ENCODE assay signal across 8 cellular contexts in the genomic region with DNA sequence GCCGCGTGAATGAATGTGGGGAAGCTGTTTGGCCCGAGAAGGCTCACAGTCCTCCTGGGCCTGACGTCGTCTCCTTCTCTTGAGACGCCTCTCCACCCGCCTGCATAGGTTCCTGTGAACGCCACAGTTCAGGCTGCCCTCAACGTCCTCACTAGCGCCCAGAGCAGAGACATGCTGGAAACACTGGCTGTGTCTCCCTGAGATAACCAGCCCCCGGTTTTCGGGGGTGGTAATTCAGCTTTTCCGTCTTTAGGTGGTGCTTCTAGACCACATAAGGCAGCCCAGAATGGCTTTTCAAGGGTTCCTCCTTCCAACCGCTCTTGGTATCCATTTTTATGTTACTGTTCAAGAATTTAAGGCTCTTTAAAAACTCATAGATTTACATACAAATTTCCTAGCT.
A peak's percentile ranks its signal among the peaks of the same experiment; 100 is the strongest.
DNase-seq lines count a peak whose midpoint lies in the region; ATAC-seq, FAIRE-seq and TF ChIP-seq lines count a peak whose summit lies in the region.

No MANE protein-coding gene starts in this region.

- H2AFZ ChIP-seq in HepG2 (ENCODE audit: low read length): no peak overlapping the region

- no peak overlapping the region for H3K27ac Mint-ChIP-seq in osteocyte (ENCODE audit: unreplicated experiment)

- peaks cover 59% of the 10 kb centered on the region for H3K27me3 Mint-ChIP-seq in osteocyte (ENCODE audit: unreplicated experiment)

- no peaks in the 10 kb centered on the region for H3K4me1 ChIP-seq in HepG2 (ENCODE audit: insufficient read depth, low read length)
- no peaks in the 10 kb centered on the region for H3K4me1 ChIP-seq in right lobe of liver

- H3K27ac ChIP-seq in HepG2 (ENCODE audit: extremely low read length, insufficient read depth, low read length): no peak overlapping the region
- no peak overlapping the region for H3K27ac ChIP-seq in right lobe of liver

- no TSS peak for BruUV-seq in HepG2 (replicated peaks; lab: Mats Ljungman, UMichigan)

- H3K4me1 Mint-ChIP-seq in osteocyte (ENCODE audit: unreplicated experiment): peaks cover 4% of the 10 kb centered on the region

- TF ChIP-seq RAD21 in HepG2 (CRISPR knock-in tag; IDR thresholded peaks at IDR 0.05): no peak

- peak overlapping the region; percentile 65 for H3K4me3 Mint-ChIP-seq in osteocyte (ENCODE audit: unreplicated experiment)

- no peaks in the 10 kb centered on the region for H4K20me1 ChIP-seq in HepG2 (ENCODE audit: insufficient read depth, low read length)

- FAIRE-seq in HepG2 (lab: Jason Lieb, UNC) (no peak), frontal cortex (lab: Jason Lieb, UNC) (no peak)

- DNase-seq in HepG2 (ENCODE audit: low spot score) (no peak), right lobe of liver (no peak), RPMI8226 (peak; percentile 54), frontal cortex (ENCODE audit: low spot score in 2 of 2) (peak; percentile 66 to 70), osteocyte (ENCODE audit: extremely low spot score, unreplicated experiment) (no peak)
- DNase-seq in activated CD4-positive, CD25-positive, alpha-beta regulatory T cell treated with anti-CD3 and anti-CD28 coated beads, Interleukin-2, amount 50 U/mL, for 72 hours: no peak

- TF ChIP-seq CTCF in HepG2 (CRISPR knock-in tag; IDR thresholded peaks at IDR 0.05) (peak; percentile 35; the same call in 1 of the 2 replicates), right lobe of liver (IDR thresholded peaks at IDR 0.05) (no peak), osteocyte (IDR thresholded peaks at IDR 0.05) (peak; percentile 78)

- H3K4me2 ChIP-seq in HepG2 (ENCODE audit: low read depth, low read length): no peak overlapping the region

- TF ChIP-seq EP300 in HepG2 (IDR thresholded peaks at IDR 0.05; ENCODE audit: low read depth in 2 of 2, low read length in 2 of 2) (no peak), HepG2 (CRISPR knock-in tag; IDR thresholded peaks at IDR 0.05; ENCODE audit: borderline replicate concordance) (no peak)

- H3K27me3 ChIP-seq in HepG2 (ENCODE audit: control insufficient read depth in 1 of 2, insufficient read depth in 2 of 2, low read length in 2 of 2) (peaks cover 2 to 66% of the 10 kb centered on the region in 2 experiments; a peak in 3 of 5 replicates), right lobe of liver (no peaks in the 10 kb centered on the region)

- POLR2A ChIA-PET in HepG2 (lab: Yijun Ruan, JAX): no interaction called here

- TF ChIP-seq POLR2A in HepG2 (IDR thresholded peaks at IDR 0.05; ENCODE audit: insufficient read depth in 1 of 2, low read depth in 2 of 2, low read length in 2 of 2) (no peak), right lobe of liver (IDR thresholded peaks at IDR 0.05) (no peak)

- WGBS in HepG2 (ENCODE audit: low lambda C conversion rate): 13% methylated on average over 14 of the region's 14 CpGs
- 3% methylated on average over 14 of the region's 14 CpGs for WGBS in right lobe of liver (ENCODE audit: insufficient coverage, low coverage, low lambda C conversion rate, missing lambda C conversion rate)

- no peaks in the 10 kb centered on the region for H3K9me3 Mint-ChIP-seq in osteocyte (ENCODE audit: unreplicated experiment)

- H3K36me3 ChIP-seq in HepG2 (replicated peaks in 1 of 2; ENCODE audit: control insufficient read depth in 1 of 2, insufficient read depth in 2 of 2, low read length in 2 of 2) (no peaks in the 10 kb centered on the region), right lobe of liver (no peaks in the 10 kb centered on the region)

- H3K79me2 ChIP-seq in HepG2 (ENCODE audit: insufficient read depth, low read length): no peaks in the 10 kb centered on the region

- ATAC-seq in HepG2 (no peak; the same call in 1 of the 3 replicates), right lobe of liver (no peak), HG03571 (IDR thresholded peaks at IDR 0.05; ENCODE audit: unreplicated experiment) (no peak), HG03354 (IDR thresholded peaks at IDR 0.05; ENCODE audit: poor library complexity, severe bottlenecking, unreplicated experiment) (no peak)

- H3K9me3 ChIP-seq in HepG2 (ENCODE audit: low read length) (no peaks in the 10 kb centered on the region), right lobe of liver (no peaks in the 10 kb centered on the region)

- H3K4me3 ChIP-seq in HepG2 (replicated peaks in 1 of 3; ENCODE audit: insufficient read depth in 1 of 3, low read depth in 2 of 3, low read length in 3 of 3) (no peak overlapping the region), right lobe of liver (no peak overlapping the region)

- intact Hi-C loops in HepG2 (cut with micrococcal nuclease; ENCODE audit: unreplicated experiment): no loop called here
- intact Hi-C loops in right lobe of liver (cut with DNase I): no loop called here

- in situ Hi-C loops in HepG2 (cut with HindIII; ENCODE audit: extremely low pct_ligation_motif_present, low pct_unique_long_range_greater_than_20kb): no loop called here

- H3K36me3 Mint-ChIP-seq in osteocyte (ENCODE audit: unreplicated experiment): no peaks in the 10 kb centered on the region

- no peak overlapping the region for H3K9ac ChIP-seq in HepG2 (ENCODE audit: insufficient read depth, low read depth, low read length)

- CTCF ChIA-PET in HepG2 (lab: Yijun Ruan, JAX; ENCODE audit: low intra/inter-chr PET ratio, low total read pairs): no interaction called here

TF ChIP-seq in HepG2, 621 proteins besides CTCF, POLR2A, EP300 and RAD21:
- TF ChIP-seq SMARCE1 (IDR thresholded peaks at IDR 0.05; ENCODE audit: borderline replicate concordance) (no peak), ARNT2 (CRISPR knock-in tag; IDR thresholded peaks at IDR 0.05; ENCODE audit: low read depth) (no peak), ZNF225 (CRISPR knock-in tag; IDR thresholded peaks at IDR 0.05) (no peak), STAG1 (CRISPR knock-in tag; IDR thresholded peaks at IDR 0.05) (peak; percentile 26; the same call in 1 of the 2 replicates)

Comparison
In these comparisons a context has a peak if more than half of its experiments do, and no peak if none do; other contexts are left out.
1. CTCF ChIP-seq: peak in HepG2 (single experiment) and osteocyte (single experiment); none in right lobe of liver (0 of 4).
2. DNase-seq: peak in RPMI8226 (single experiment) and frontal cortex (2 of 2); none in HepG2 (single experiment), right lobe of liver (0 of 3), osteocyte (single experiment) and activated CD4-positive, CD25-positive, alpha-beta regulatory T cell treated with anti-CD3 and anti-CD28 coated beads, Interleukin-2, amount 50 U/mL, for 72 hours (single experiment).